In genomic region chr16:693766-694165, GRCh38 we compare ENCODE assay signal across 17 cellular contexts. TPM values are rescaled to one million over a fixed set of nuclear protein-coding genes. Genes with fewer than 3 reads are reported as not detected.
DNase-seq lines count a peak whose midpoint lies in the region; ATAC-seq and TF ChIP-seq lines count a peak whose summit lies in the region.
"Had no signal": no experiment of that assay in that cellular context is flagged by ENCODE, and none has a peak within 500 bp of the region (broad histone marks: within the 10 kb centered on the region; RNA-seq: fewer than 3 reads in every experiment).

No MANE protein-coding gene starts in this region.

- CTCF ChIA-PET in activated CD4-positive, alpha-beta T cell treated with anti-CD3 and anti-CD28 coated beads for 36 hours (lab: Charles Lee): interaction anchor here (0.6 kb wide), 1 partner anchor 324 kb away, joined by 3 read pairs; no protein-coding TSS in a partner anchor
- CTCF ChIA-PET in CD8-positive, alpha-beta memory T cell (lab: Charles Lee): interaction anchor here (1.2 kb wide), 1 partner anchor 12 kb away, joined by 4 read pairs; no protein-coding TSS in a partner anchor
- CTCF ChIA-PET in WTC11 (lab: Charles Lee): interaction anchor here (1.0 to 2.5 kb wide), 5 partner anchors 13 to 107 kb away, joined by 4 to 8 read pairs (median 6); partner anchors contain the start of genes GNG13 and RHOT2

- no peak overlapping the region for H3K9ac ChIP-seq in iPS-15b (ENCODE audit: low read depth, low read length)

- H3K27me3 Mint-ChIP-seq in activated CD4-positive, alpha-beta T cell treated with anti-CD3 and anti-CD28 coated beads for 36 hours: no peaks in the 10 kb centered on the region
- peaks cover 0 to 1% of the 10 kb centered on the region in 2 donors for H3K27me3 Mint-ChIP-seq in CD8-positive, alpha-beta memory T cell
- H3K27me3 Mint-ChIP-seq in WTC11 (ENCODE audit: low read depth): peaks cover 64% of the 10 kb centered on the region

- TF ChIP-seq CTCF in WTC11 (IDR thresholded peaks at IDR 0.05): no peak

- no peak for ATAC-seq in activated CD4-positive, alpha-beta T cell treated with anti-CD3 and anti-CD28 coated beads for 36 hours
- ATAC-seq in WTC11 (no peak), HG03097 (IDR thresholded peaks at IDR 0.05; ENCODE audit: low FRiP score, unreplicated experiment) (no peak)
- ATAC-seq: left colon, psoas muscle had no signal

- H3K9me3 Mint-ChIP-seq in activated CD4-positive, alpha-beta T cell treated with anti-CD3 and anti-CD28 coated beads for 36 hours (ENCODE audit: low read depth): no peaks in the 10 kb centered on the region
- H3K9me3 Mint-ChIP-seq in CD8-positive, alpha-beta memory T cell: no peaks in the 10 kb centered on the region
- no peaks in the 10 kb centered on the region for H3K9me3 Mint-ChIP-seq in WTC11
- H3K9me3 Mint-ChIP-seq: naive B cell had no signal

- intact Hi-C loops in activated CD4-positive, alpha-beta T cell treated with anti-CD3 and anti-CD28 coated beads for 36 hours (cut with DNase I, micrococcal nuclease): loop anchor here in 1 of 2 experiments (2.0 kb wide), 1 partner anchor 27 kb away; the partner anchor contains the start of gene ANTKMT

- no peak overlapping the region for H3K4me3 ChIP-seq in CD8-positive, alpha-beta memory T cell (ENCODE audit: low read length)
- peak overlapping the region; percentile 71 for H3K4me3 ChIP-seq in iPS-15b (ENCODE audit: low read depth, low read length)
- H3K4me3 ChIP-seq: PC-9, psoas muscle had no signal

- no peak overlapping the region for H3K4me3 Mint-ChIP-seq in activated CD4-positive, alpha-beta T cell treated with anti-CD3 and anti-CD28 coated beads for 36 hours
- H3K4me3 Mint-ChIP-seq in CD8-positive, alpha-beta memory T cell: peak overlapping the region in 3 of 7 donors; percentile 24 to 34 (median 29)
- peak overlapping the region; percentile 66 for H3K4me3 Mint-ChIP-seq in WTC11

- H3K9me3 ChIP-seq in CD8-positive, alpha-beta memory T cell (ENCODE audit: low read length): no peaks in the 10 kb centered on the region
- no peaks in the 10 kb centered on the region for H3K9me3 ChIP-seq in iPS-15b (ENCODE audit: control insufficient read depth, insufficient read depth, low read length)
- H3K9me3 ChIP-seq: psoas muscle had no signal

- H3K27ac ChIP-seq in CD8-positive, alpha-beta memory T cell (ENCODE audit: low read depth, low read length): no peak overlapping the region
- H3K27ac ChIP-seq: PC-9, psoas muscle had no signal

- no peak overlapping the region for H3K27ac Mint-ChIP-seq in activated CD4-positive, alpha-beta T cell treated with anti-CD3 and anti-CD28 coated beads for 36 hours
- H3K27ac Mint-ChIP-seq in CD8-positive, alpha-beta memory T cell: peak overlapping the region in 1 of 8 donors; percentile 95
- H3K27ac Mint-ChIP-seq in WTC11: no peak overlapping the region
- H3K27ac Mint-ChIP-seq: naive B cell had no signal

- H3K27me3 ChIP-seq in CD8-positive, alpha-beta memory T cell (ENCODE audit: insufficient read depth, low read length, poor library complexity, severe bottlenecking): no peaks in the 10 kb centered on the region
- peaks cover 43% of the 10 kb centered on the region for H3K27me3 ChIP-seq in iPS-15b (ENCODE audit: control insufficient read depth, insufficient read depth, low read length)

- peaks cover 23% of the 10 kb centered on the region for H3K4me1 Mint-ChIP-seq in activated CD4-positive, alpha-beta T cell treated with anti-CD3 and anti-CD28 coated beads for 36 hours
- H3K4me1 Mint-ChIP-seq in CD8-positive, alpha-beta memory T cell: peaks cover 26 to 53% (median 31%) of the 10 kb centered on the region in 3 donors
- H3K4me1 Mint-ChIP-seq in WTC11: peaks cover 8% of the 10 kb centered on the region

- POLR2A ChIA-PET in activated CD4-positive, alpha-beta T cell treated with anti-CD3 and anti-CD28 coated beads for 36 hours (lab: Charles Lee): no interaction called here
- POLR2A ChIA-PET in CD8-positive, alpha-beta memory T cell (lab: Charles Lee): no interaction called here
- POLR2A ChIA-PET in WTC11 (lab: Charles Lee): interaction anchor here (1.1 to 1.5 kb wide), 2 partner anchors 11 to 26 kb away, joined by 4 read pairs; no protein-coding TSS in a partner anchor

- H3K36me3 Mint-ChIP-seq in activated CD4-positive, alpha-beta T cell treated with anti-CD3 and anti-CD28 coated beads for 36 hours (ENCODE audit: low read depth): no peaks in the 10 kb centered on the region
- H3K36me3 Mint-ChIP-seq in CD8-positive, alpha-beta memory T cell: peaks cover 0 to 6% (median 0%) of the 10 kb centered on the region in 3 donors
- H3K36me3 Mint-ChIP-seq in WTC11: no peaks in the 10 kb centered on the region
- H3K36me3 Mint-ChIP-seq: naive B cell had no signal

- H3K4me1 ChIP-seq in CD8-positive, alpha-beta memory T cell (ENCODE audit: insufficient read depth, low read length): peaks cover 22% of the 10 kb centered on the region
- H3K4me1 ChIP-seq in iPS-15b (ENCODE audit: control insufficient read depth, insufficient read depth, low read length): no peaks in the 10 kb centered on the region

- DNase-seq in activated CD4-positive, alpha-beta T cell treated with anti-CD3 and anti-CD28 coated beads for 36 hours: peak; percentile 48
- no peak for DNase-seq in activated CD4-positive, alpha-beta T cell treated with anti-CD3 and anti-CD28 coated beads, Interleukin-2, amount 50 U/mL, for 4 hours
- DNase-seq in CD8-positive, alpha-beta memory T cell: peak in 3 of 5 donors; percentile 33 to 53 (median 43)
- no peak for DNase-seq in WTC11 (ENCODE audit: low spot score)
- DNase-seq in GDM1 (lab: John Stamatoyannopoulos, UW): no peak
- DNase-seq in anterior cingulate cortex (lab: John Stamatoyannopoulos, UW): no peak
- DNase-seq: amniotic stem cell, erythroblast, head of caudate nucleus, left colon, naive B cell, NCI-H1930, NCI-H524, PC-9, psoas muscle had no signal

- no peaks in the 10 kb centered on the region for H3K36me3 ChIP-seq in CD8-positive, alpha-beta memory T cell (ENCODE audit: insufficient read depth, low read length)
- H3K36me3 ChIP-seq in iPS-15b (ENCODE audit: control insufficient read depth, insufficient read depth, low read length): no peaks in the 10 kb centered on the region

TF ChIP-seq in WTC11, 78 proteins besides CTCF, POLR2A, EP300 and RAD21:
- TF ChIP-seq IRF2 (CRISPR knock-in tag; IDR thresholded peaks at IDR 0.05; ENCODE audit: borderline replicate concordance, low read depth) (no peak), ZBTB21 (CRISPR knock-in tag; IDR thresholded peaks at IDR 0.05; ENCODE audit: borderline replicate concordance) (no peak), SP1 (CRISPR knock-in tag; conservative IDR thresholded peaks at IDR 0.05) (peak; percentile 78)

RNA-seq across cellular contexts. Expression of gene WDR24, which starts 3.6 kb away (rescaled TPM):
- 10 to 100 TPM; 18.4 to 23.1 TPM for total RNA-seq in activated CD4-positive, alpha-beta T cell treated with anti-CD3 and anti-CD28 coated beads for 36 hours
- 10 to 100 TPM; 23.9 to 25.2 TPM for total RNA-seq in CD8-positive, alpha-beta memory T cell
- polyA plus RNA-seq in CD8-positive, alpha-beta memory T cell: 15.4 TPM
- total RNA-seq in WTC11 (2021): 25.5 to 28.2 TPM (median 26.3 TPM) in 3 replicates

RNA-seq across cellular contexts. Expression of gene JMJD8, which starts 9.6 kb away (rescaled TPM):
- total RNA-seq in activated CD4-positive, alpha-beta T cell treated with anti-CD3 and anti-CD28 coated beads for 36 hours: 10 to 100 TPM; 26.1 to 31.4 TPM
- 10 to 100 TPM; 53.0 to 55.9 TPM for total RNA-seq in CD8-positive, alpha-beta memory T cell
- 56.6 TPM for polyA plus RNA-seq in CD8-positive, alpha-beta memory T cell
- 59.6 to 63.4 TPM (median 61.2 TPM) in 3 replicates for total RNA-seq in WTC11 (2021)

RNA-seq across cellular contexts. Expression of gene FBXL16, which starts 11.8 kb away (rescaled TPM):
- 1 to 10 TPM; 6.1 to 6.8 TPM for total RNA-seq in activated CD4-positive, alpha-beta T cell treated with anti-CD3 and anti-CD28 coated beads for 36 hours
- 10 to 100 TPM in 1 of 2 experiments, 1 to 10 TPM in 1; 7.6 to 11.1 TPM for total RNA-seq in CD8-positive, alpha-beta memory T cell
- 16.9 TPM for polyA plus RNA-seq in CD8-positive, alpha-beta memory T cell
- 22.7 to 28.6 TPM (median 27.3 TPM) in 3 replicates for total RNA-seq in WTC11 (2021)

RNA-seq across cellular contexts. Expression of gene STUB1, which starts 13.6 kb away (rescaled TPM):
- 10 to 100 TPM; 61.1 to 67.0 TPM for total RNA-seq in activated CD4-positive, alpha-beta T cell treated with anti-CD3 and anti-CD28 coated beads for 36 hours
- 100 to 1,000 TPM; 111 to 124 TPM for total RNA-seq in CD8-positive, alpha-beta memory T cell
- polyA plus RNA-seq in CD8-positive, alpha-beta memory T cell: 161 TPM
- total RNA-seq in WTC11 (2021): 79.0 to 88.2 TPM (median 85.8 TPM) in 3 replicates

RNA-seq across cellular contexts. Expression of gene RHBDL1, which starts 18.3 kb away (rescaled TPM):
- total RNA-seq in activated CD4-positive, alpha-beta T cell treated with anti-CD3 and anti-CD28 coated beads for 36 hours: under 1 TPM; 0.40 to 0.59 TPM
- total RNA-seq in CD8-positive, alpha-beta memory T cell: under 1 TPM; 0.33 to 0.44 TPM
- 0.29 TPM for polyA plus RNA-seq in CD8-positive, alpha-beta memory T cell
- 6.7 to 8.2 TPM (median 6.7 TPM) in 3 replicates for total RNA-seq in WTC11 (2021)

Comparison
In these comparisons a context has a peak if more than half of its experiments do, and no peak if none do; other contexts are left out.
1. DNase-seq: peak in activated CD4-positive, alpha-beta T cell treated with anti-CD3 and anti-CD28 coated beads for 36 hours (single experiment) and CD8-positive, alpha-beta memory T cell (3 of 5); none in activated CD4-positive, alpha-beta T cell treated with anti-CD3 and anti-CD28 coated beads, Interleukin-2, amount 50 U/mL, for 4 hours (0 of 2), WTC11 (single experiment), GDM1 (single experiment) and anterior cingulate cortex (0 of 58).